Comparison of ENCODE assay signal across 22 cellular contexts in the genomic region with DNA sequence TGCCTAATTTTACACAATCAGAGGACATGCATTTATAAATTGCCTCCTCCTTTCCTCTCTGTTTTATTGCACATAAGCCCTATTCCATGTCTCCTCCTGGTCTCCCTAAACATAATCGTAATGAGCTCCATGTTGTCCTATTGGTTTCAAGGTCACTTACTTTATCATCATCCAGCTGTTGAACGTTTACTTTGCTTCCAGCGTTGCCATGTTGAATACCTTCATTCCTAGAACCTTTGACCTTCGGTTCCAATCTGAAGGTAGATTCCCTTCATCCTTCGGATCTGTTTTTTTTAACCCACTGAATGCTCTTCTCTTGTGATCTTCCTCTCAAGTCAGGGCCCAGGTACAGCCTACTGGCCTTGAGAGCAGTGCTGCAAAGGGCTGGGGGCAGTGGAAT.
"Had no signal": no experiment of that assay in that cellular context is flagged by ENCODE, and none has a peak within 500 bp of the region (broad histone marks: within the 10 kb centered on the region; RNA-seq: fewer than 3 reads in every experiment).

No MANE protein-coding gene starts in this region.

- H3K27ac Mint-ChIP-seq: IgD-negative memory B cell had no signal

- H3K9ac ChIP-seq: KMS-11, SK-N-SH had no signal

- H3K4me3 Mint-ChIP-seq: IgD-negative memory B cell had no signal

- H3K27ac ChIP-seq: KMS-11, RWPE1 had no signal

- H3K9me3 Mint-ChIP-seq: IgD-negative memory B cell had no signal

- ATAC-seq: K562, Panc1, PC-3 had no signal

- H3K4me3 ChIP-seq: K562 had no signal

- DNase-seq: MM.1S; NCI-H1092 treated with DMSO at 0.1 percent for 48 hours; NCI-H1436; NCI-H187; NCI-H2029; NCI-H2081 treated with DMSO at 0.1 percent for 48 hours; NCI-H2171; NCI-H226; NCI-H446; NCI-H510A; NCI-H524 treated with DMSO at 0.1 percent for 48 hours; NCI-H69; NCI-H774; NK-92 treated with Interleukin-12 subunit alpha and Interleukin-12 subunit beta, amount 100 ng/mL, for 24 hours; PC-3; SHP77; SK-N-SH had no signal

- H3K9me3 ChIP-seq: SK-N-SH had no signal

- H3K27me3 Mint-ChIP-seq: IgD-negative memory B cell had no signal

- H3K4me2 ChIP-seq: KMS-11, SK-N-SH had no signal

- FAIRE-seq: K562 had no signal
